18 cellular contexts compared by ENCODE assay signal in the genomic region with DNA sequence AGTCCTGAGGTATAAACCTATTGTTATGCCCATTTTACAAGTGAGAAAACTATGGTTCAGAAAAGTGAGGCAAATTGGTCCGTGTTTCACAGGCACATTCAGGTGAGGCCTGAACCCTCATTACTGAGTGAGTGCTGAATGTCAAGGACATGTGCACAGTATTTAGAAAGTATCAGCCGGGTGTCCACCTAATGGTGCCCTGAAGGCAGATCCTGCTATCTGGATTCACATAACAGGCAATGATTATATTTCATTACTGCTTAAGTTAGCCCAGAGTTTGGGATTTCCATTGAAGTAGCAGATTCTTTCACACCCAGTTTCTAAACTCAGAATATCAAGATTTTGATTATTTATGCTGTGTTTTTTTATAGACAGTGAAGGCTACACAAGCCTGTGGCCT.
A peak's percentile ranks its signal among the peaks of the same experiment; 100 is the strongest.
DNase-seq lines count a peak whose midpoint lies in the region; ATAC-seq and TF ChIP-seq lines count a peak whose summit lies in the region.
"Had no signal": no experiment of that assay in that cellular context is flagged by ENCODE, and none has a peak within 500 bp of the region (broad histone marks: within the 10 kb centered on the region; RNA-seq: fewer than 3 reads in every experiment).

No MANE protein-coding gene starts in this region.

- H3K4me3 ChIP-seq in muscle layer of colon (ENCODE audit: low read depth in 1 of 2, low read length in 2 of 2) = no peak overlapping the region
- H3K4me3 ChIP-seq in right lobe of liver = no peak overlapping the region
- H3K4me3 ChIP-seq: lung, psoas muscle had no signal

- 53% methylated on average over 2 of the region's 2 CpGs for WGBS in right lobe of liver (ENCODE audit: insufficient coverage, low coverage, low lambda C conversion rate, missing lambda C conversion rate)

- H3K9ac ChIP-seq in muscle layer of colon (ENCODE audit: low read length) = peak overlapping the region; percentile 3

- intact Hi-C loops in right lobe of liver (cut with DNase I) = no loop called here

- no peak for TF ChIP-seq CTCF in right lobe of liver (IDR thresholded peaks at IDR 0.05)

- no peak for ATAC-seq in right lobe of liver
- no peak for ATAC-seq in HG02610 (IDR thresholded peaks at IDR 0.05; ENCODE audit: unreplicated experiment)
- ATAC-seq: stimulated activated memory B cell treated with anti-CD40 and anti-IgM and Interleukin-4, amounts not matched to agents 10 μg/mL and 1 μg/mL and 100 μg/mL, for 72 hours had no signal

- H3K36me3 ChIP-seq in muscle layer of colon (ENCODE audit: insufficient read depth, low read length) = no peaks in the 10 kb centered on the region
- H3K36me3 ChIP-seq in right lobe of liver = no peaks in the 10 kb centered on the region

- DNase-seq in NCI-H69 (lab: John Stamatoyannopoulos, UW) (peak; percentile 27), epithelial cell of prostate (ENCODE audit: low read depth, low spot score) (no peak), right lobe of liver (no peak), GM19240 (ENCODE audit: insufficient read length, low spot score) (no peak), H4 (ENCODE audit: low spot score) (no peak)
- DNase-seq: activated naive CD4-positive, alpha-beta T cell treated with anti-CD3 and anti-CD28 coated beads for 36 hours; cortex of kidney; DMS79 treated with DMSO at 0.1 percent for 48 hours; MV-4-11; NCI-H1930; NCI-H446 treated with DMSO at 0.1 percent for 48 hours; psoas muscle; T-helper 1 cell had no signal

- H3K4me1 ChIP-seq in muscle layer of colon (ENCODE audit: insufficient read depth, low read length) = peaks cover 80% of the 10 kb centered on the region
- peaks cover 0 to 11% (median 0%) of the 10 kb centered on the region in 4 donors for H3K4me1 ChIP-seq in right lobe of liver

- no peaks in the 10 kb centered on the region for H3K27me3 ChIP-seq in muscle layer of colon (ENCODE audit: control insufficient read depth in 1 of 2, insufficient read depth in 2 of 2, low read length in 2 of 2)
- H3K27me3 ChIP-seq in right lobe of liver = no peaks in the 10 kb centered on the region

- TF ChIP-seq POLR2A in right lobe of liver (IDR thresholded peaks at IDR 0.05) = no peak

- H3K9me3 ChIP-seq in muscle layer of colon (ENCODE audit: low read length) = no peaks in the 10 kb centered on the region
- H3K9me3 ChIP-seq in right lobe of liver = no peaks in the 10 kb centered on the region
- H3K9me3 ChIP-seq: psoas muscle had no signal

- H3K27ac ChIP-seq in epithelial cell of prostate = peak overlapping the region; percentile 72
- peak overlapping the region; percentile 86 for H3K27ac ChIP-seq in muscle layer of colon (ENCODE audit: low read depth, low read length)
- peak overlapping the region; percentile 46 for H3K27ac ChIP-seq in temporal lobe (ENCODE audit: low read depth, low read length)
- no peak overlapping the region for H3K27ac ChIP-seq in right lobe of liver

Comparison
In these comparisons a context has a peak if more than half of its experiments do, and no peak if none do; other contexts are left out.
1. H3K27ac ChIP-seq: peak in epithelial cell of prostate (single experiment), muscle layer of colon (single experiment) and temporal lobe (single experiment); none in right lobe of liver (0 of 3).